In the genomic region with DNA sequence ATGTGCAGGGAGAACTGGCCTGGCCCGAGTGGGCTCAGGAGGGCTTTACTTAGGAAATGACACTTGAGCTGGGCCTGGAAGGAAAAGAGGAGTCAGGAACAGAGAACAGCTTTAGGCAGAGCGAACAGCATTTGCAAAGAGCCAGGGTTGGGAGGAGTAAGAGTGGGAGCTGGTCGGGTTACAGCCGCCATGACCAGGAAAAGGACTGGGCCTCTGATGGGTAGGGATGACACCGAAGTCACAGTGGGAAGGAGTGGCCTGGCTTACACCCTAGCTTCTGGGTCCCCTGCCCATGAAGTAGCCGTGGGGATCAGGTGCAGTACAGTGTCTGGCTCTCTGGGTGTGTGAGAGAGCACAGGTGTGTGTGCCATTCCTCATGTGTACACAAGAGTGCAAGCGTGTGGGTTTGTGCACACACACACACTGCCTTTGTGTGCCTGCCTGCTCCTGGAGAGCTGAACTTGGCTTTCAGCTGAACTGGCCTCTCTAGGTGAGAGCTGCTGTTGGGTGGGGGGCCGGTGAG, we compare ENCODE assay signal across 1 cellular context.
TF ChIP-seq lines count a peak whose summit lies in the region.

No MANE protein-coding gene starts in this region.

TF ChIP-seq in GM23338, 12 proteins besides CTCF, POLR2A, EP300 and RAD21:
- TF ChIP-seq EZH2phosphoT487 (IDR thresholded peaks at IDR 0.05; ENCODE audit: unreplicated experiment) (no peak), EZH2 (IDR thresholded peaks at IDR 0.05; ENCODE audit: low read depth, unreplicated experiment) (no peak), NANOG (IDR thresholded peaks at IDR 0.05; ENCODE audit: borderline replicate concordance) (no peak)
